In the genomic region with DNA sequence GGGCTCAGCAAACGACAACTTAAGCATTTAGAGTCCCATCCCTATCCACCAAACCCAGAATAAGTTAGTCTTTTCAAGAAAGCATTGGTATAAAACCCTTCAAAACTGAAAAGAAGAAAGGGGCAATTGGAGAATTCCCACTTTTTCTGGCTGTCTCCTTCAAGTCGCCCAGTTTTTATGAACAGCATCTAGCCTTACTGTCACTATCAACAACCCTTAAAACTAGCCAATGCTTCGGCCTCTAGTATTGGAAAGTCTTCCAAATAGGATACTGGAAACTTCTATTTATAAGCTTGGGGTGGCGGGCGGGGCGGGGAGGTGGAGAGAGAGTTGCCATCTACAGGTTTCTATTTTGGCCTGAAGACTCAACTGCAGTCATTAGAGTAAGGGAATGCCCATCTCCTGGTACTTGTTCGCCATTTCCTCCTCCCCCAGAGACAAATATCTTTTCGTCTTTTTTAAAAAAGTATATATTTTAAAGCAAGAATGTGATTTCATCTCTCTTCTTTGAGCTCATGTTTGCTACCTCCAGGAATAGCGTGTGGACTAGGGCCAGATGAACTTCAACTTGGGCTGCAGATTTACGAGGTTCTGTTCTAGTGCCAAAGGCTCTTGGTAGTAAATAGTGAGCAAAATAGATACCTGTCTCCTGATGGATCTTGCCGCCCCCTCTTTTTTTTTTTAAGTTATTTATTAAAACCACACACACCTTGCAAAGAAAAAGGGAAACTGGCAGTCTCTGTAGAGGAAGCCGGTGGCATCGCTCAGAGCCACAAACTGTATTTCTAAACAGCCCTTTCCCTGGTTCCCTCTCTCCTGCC, we compare ENCODE assay signal across 9 cellular contexts. TPM values are rescaled to one million over a fixed set of nuclear protein-coding genes. Genes with fewer than 3 reads are reported as not detected.
A peak's percentile ranks its signal among the peaks of the same experiment; 100 is the strongest.
DNase-seq lines count a peak whose midpoint lies in the region; ATAC-seq, FAIRE-seq and TF ChIP-seq lines count a peak whose summit lies in the region.
"Had no signal": no experiment of that assay in that cellular context is flagged by ENCODE, and none has a peak within 500 bp of the region (broad histone marks: within the 10 kb centered on the region; RNA-seq: fewer than 3 reads in every experiment).

No MANE protein-coding gene starts in this region.

- H3K79me2 ChIP-seq in GM23248 (ENCODE audit: insufficient read depth) (peaks cover 74% of the 10 kb centered on the region), OCI-LY7 (ENCODE audit: insufficient read depth, low read depth, low read length) (peaks cover 96% of the 10 kb centered on the region)

- H3K9ac ChIP-seq in GM23248 = peak overlapping the region; percentile 94

- H3K9me2 ChIP-seq in GM23248 (ENCODE audit: insufficient read depth) (no peaks in the 10 kb centered on the region), OCI-LY7 (ENCODE audit: insufficient read depth, low read length) (no peaks in the 10 kb centered on the region)

- no peaks in the 10 kb centered on the region for H3K27me3 ChIP-seq in GM23248 (replicated peaks; ENCODE audit: insufficient read depth)

- no peak for ATAC-seq in GM19035 (IDR thresholded peaks at IDR 0.05; ENCODE audit: unreplicated experiment)

- DNase-seq in GM23248 (peak; percentile 53), OCI-LY7 (ENCODE audit: low spot score) (peak; percentile 63), midbrain (lab: John Stamatoyannopoulos, UW) (peak; percentile 61), NCI-H2107 (lab: John Stamatoyannopoulos, UW) (no peak), HTR-8/SVneo (ENCODE audit: insufficient read length, low spot score) (no peak), amniotic stem cell (lab: John Stamatoyannopoulos, UW) (no peak)

- peak; percentile 43; the same call in 1 of the 2 replicates for TF ChIP-seq CTCF in OCI-LY7 (conservative IDR thresholded peaks at IDR 0.05; ENCODE audit: low read length)

- H3K9me3 ChIP-seq in GM23248 (ENCODE audit: low read depth) = no peaks in the 10 kb centered on the region
- no peaks in the 10 kb centered on the region for H3K9me3 ChIP-seq in OCI-LY7 (ENCODE audit: low read length)

- H3K4me2 ChIP-seq in GM23248 (ENCODE audit: unreplicated experiment) (peak overlapping the region; percentile 82), OCI-LY7 (ENCODE audit: low read length) (peak overlapping the region; percentile 93)

- TSS peak; percentile 16 for BruUV-seq in OCI-LY7 (replicated peaks; lab: Mats Ljungman, UMichigan)

- no peak overlapping the region for H2AFZ ChIP-seq in GM23248
- no peak overlapping the region for H2AFZ ChIP-seq in OCI-LY7 (ENCODE audit: low read length)

- CTCF ChIA-PET in OCI-LY7 (lab: Charles Lee; ENCODE audit: unreplicated experiment) = interaction anchor here (0.6 to 1.5 kb wide), 4 partner anchors 156 to 475 kb away, joined by 3 to 6 read pairs (median 4); no protein-coding TSS in a partner anchor

- intact Hi-C loops in OCI-LY7 (cut with micrococcal nuclease; ENCODE audit: unreplicated experiment) = loop anchor here (1.0 to 5.0 kb wide), 7 partner anchors 203 to 840 kb away; partner anchors contain the start of gene LPP

- WGBS in GM23248 (ENCODE audit: low coverage in 1 of 2, low lambda C conversion rate in 2 of 2, missing lambda C conversion rate in 2 of 2), 2 experiments = 38 to 42% methylated on average over 13 of the region's 13 CpGs

- H3F3A ChIP-seq in GM23248 (ENCODE audit: insufficient read depth) = peaks cover 41% of the 10 kb centered on the region

- H4K20me1 ChIP-seq in GM23248 (ENCODE audit: insufficient read depth) (no peaks in the 10 kb centered on the region), OCI-LY7 (ENCODE audit: insufficient read depth, low read length) (peaks cover 23% of the 10 kb centered on the region)

- H3K27ac ChIP-seq in GM23248 (peak overlapping the region; percentile 97), OCI-LY7 (ENCODE audit: low read depth, low read length, poor library complexity, severe bottlenecking) (peak overlapping the region; percentile 90), cingulate gyrus (ENCODE audit: low read depth, low read length) (peak overlapping the region; percentile 95)

- peak overlapping the region; percentile 96 for H3K4me3 ChIP-seq in GM23248
- peak overlapping the region; percentile 86 for H3K4me3 ChIP-seq in OCI-LY7 (ENCODE audit: low read depth, low read length, poor library complexity, severe bottlenecking)

- in situ Hi-C loops in GM23248 (cut with MboI) = loop anchor here (5.0 to 25.0 kb wide), 5 partner anchors 422 to 1210 kb away; no protein-coding TSS in a partner anchor

- POLR2A ChIA-PET in OCI-LY7 (lab: Charles Lee) = interaction anchor here (0.6 to 13.4 kb wide), 23 partner anchors 8 to 1212 kb away, joined by 3 to 531 read pairs (median 6); no protein-coding TSS in a partner anchor

- H3K4me1 ChIP-seq in GM23248 (ENCODE audit: insufficient read depth) (peaks cover 30% of the 10 kb centered on the region), OCI-LY7 (ENCODE audit: insufficient read depth, low read length, poor library complexity, severe bottlenecking) (peaks cover 39% of the 10 kb centered on the region)

- no peak for FAIRE-seq in HTR-8/SVneo (lab: Jason Lieb, UNC)

- H3K36me3 ChIP-seq in GM23248 (ENCODE audit: low read depth) = no peaks in the 10 kb centered on the region
- peaks cover 74% of the 10 kb centered on the region for H3K36me3 ChIP-seq in OCI-LY7 (ENCODE audit: insufficient read depth, low read length)

RNA-seq across cellular contexts. Expression of gene BCL6, which starts 2.7 kb away (rescaled TPM):
- 32.3 and 61.6 TPM in 2 replicates for total RNA-seq in GM23248 (2014; rRNA removed; shearing (Covaris generic))
- polyA plus RNA-seq in GM23248 (2016; fragmentation: Nextera tagmentation; extraction: Ambion mirVana) = 6.3 and 8.7 TPM in 2 replicates
- 62.4 and 65.6 TPM in 2 replicates for total RNA-seq in OCI-LY7 (2014; rRNA removed; shearing (Covaris generic))
- total RNA-seq in OCI-LY7 (2022) = 251 and 256 TPM in 2 replicates

RNA-seq across cellular contexts. Expression of gene RTP2, which starts 40.2 kb away (rescaled TPM):
- not detected in 2 replicates for total RNA-seq in GM23248 (2014; rRNA removed; shearing (Covaris generic))
- polyA plus RNA-seq in GM23248 (2016; fragmentation: Nextera tagmentation; extraction: Ambion mirVana) = not detected in 2 replicates
- total RNA-seq in OCI-LY7 (2014; rRNA removed; shearing (Covaris generic)) = not detected in 2 replicates
- total RNA-seq in OCI-LY7 (2022) = not detected in 2 replicates
- total RNA-seq: SK-MEL-5 had no signal

Comparison
In these comparisons a context has a peak if more than half of its experiments do, and no peak if none do; other contexts are left out.
1. DNase-seq: peak in GM23248 (single experiment), OCI-LY7 (single experiment) and midbrain (single experiment); none in NCI-H2107 (single experiment), HTR-8/SVneo (single experiment) and amniotic stem cell (single experiment).
2. Peak in every context shown above with its lines, with median percentiles within 50 percentile points of each other: H3K27ac ChIP-seq.